8 cellular contexts compared by ENCODE assay signal in genomic region chr7:43721193-43721806, GRCh38. TPM values are rescaled to one million over a fixed set of nuclear protein-coding genes. Genes with fewer than 3 reads are reported as not detected.
DNase-seq lines count a peak whose midpoint lies in the region; ATAC-seq and TF ChIP-seq lines count a peak whose summit lies in the region.

No MANE protein-coding gene starts in this region.

- H3K27ac ChIP-seq in ascending aorta (no peak overlapping the region), vagina (no peak overlapping the region)

- H3K4me3 ChIP-seq in ascending aorta (no peak overlapping the region), kidney epithelial cell (ENCODE audit: low read depth, low read length) (no peak overlapping the region), vagina (no peak overlapping the region)

- H3K27me3 ChIP-seq in ascending aorta (no peaks in the 10 kb centered on the region), kidney epithelial cell (ENCODE audit: control insufficient read depth, insufficient read depth, low read length) (no peaks in the 10 kb centered on the region), vagina (no peaks in the 10 kb centered on the region)

- TF ChIP-seq POLR2A in vagina (IDR thresholded peaks at IDR 0.05) = no peak

- ATAC-seq in GM21390 (IDR thresholded peaks at IDR 0.05; ENCODE audit: unreplicated experiment) = no peak

- intact Hi-C loops in ascending aorta (cut with DNase I) (loop anchor here (1.0 to 10.0 kb wide), 3 partner anchors 21 to 786 kb away; partner anchors contain the start of genes MRPL32 and PSMA2), vagina (cut with DNase I) (no loop called here)

- H3K4me1 ChIP-seq in ascending aorta (no peaks in the 10 kb centered on the region), vagina (peaks cover 11% of the 10 kb centered on the region)

- TF ChIP-seq CTCF in ascending aorta (IDR thresholded peaks at IDR 0.05) (peak; percentile 56 to 75 (median 66)), kidney epithelial cell (IDR thresholded peaks at IDR 0.05; ENCODE audit: insufficient read depth, low read length, poor library complexity, severe bottlenecking) (peak; percentile 56), vagina (IDR thresholded peaks at IDR 0.05) (peak; percentile 42 to 76 (median 52))

- H3K9me3 ChIP-seq in ascending aorta = no peaks in the 10 kb centered on the region
- no peaks in the 10 kb centered on the region for H3K9me3 ChIP-seq in vagina

- H3K36me3 ChIP-seq in ascending aorta (no peaks in the 10 kb centered on the region), kidney epithelial cell (ENCODE audit: control insufficient read depth, insufficient read depth, low read length) (no peaks in the 10 kb centered on the region), vagina (no peaks in the 10 kb centered on the region)

- DNase-seq in SIG-M5 treated with dmso at 0.1 percent for 504 hours (lab: John Stamatoyannopoulos, UW; ENCODE audit: unreplicated experiment) = peak; percentile 13
- no peak for DNase-seq in SIG-M5 (lab: John Stamatoyannopoulos, UW)
- peak; percentile 16 for DNase-seq in NCI-H1417 treated with DMSO at 0.1 percent for 48 hours (lab: John Stamatoyannopoulos, UW)
- no peak for DNase-seq in ascending aorta (ENCODE audit: low spot score in 2 of 2)
- no peak for DNase-seq in kidney epithelial cell (ENCODE audit: low read depth)
- no peak for DNase-seq in vagina (ENCODE audit: extremely low spot score in 2 of 2)
- no peak for DNase-seq in effector CD8-positive, alpha-beta T cell (lab: John Stamatoyannopoulos, UW)

RNA-seq across cellular contexts. Expression of gene COA1, which starts 8.0 kb away (rescaled TPM):
- total RNA-seq in ascending aorta (16.3 TPM), kidney epithelial cell (49.5 and 67.1 TPM in 2 replicates), vagina (47.6 TPM)

RNA-seq across cellular contexts. Expression of gene BLVRA, which starts 37.2 kb away (rescaled TPM):
- total RNA-seq in ascending aorta = 36.1 TPM
- total RNA-seq in kidney epithelial cell = 47.1 and 60.2 TPM in 2 replicates
- total RNA-seq in vagina = 65.6 TPM

Comparison
In these comparisons a context has a peak if more than half of its experiments do, and no peak if none do; other contexts are left out.
1. DNase-seq: peak in SIG-M5 treated with dmso at 0.1 percent for 504 hours (single experiment) and NCI-H1417 treated with DMSO at 0.1 percent for 48 hours (single experiment); none in SIG-M5 (single experiment), ascending aorta (0 of 2), kidney epithelial cell (single experiment), vagina (0 of 2) and effector CD8-positive, alpha-beta T cell (single experiment).
2. Peak in every context shown above with its lines, with median percentiles within 50 percentile points of each other: CTCF ChIP-seq.